7 cellular contexts compared by ENCODE assay signal in genomic region chr17:38702166-38702899, GRCh38. TPM values are rescaled to one million over a fixed set of nuclear protein-coding genes. Genes with fewer than 3 reads are reported as not detected.
DNase-seq lines count a peak whose midpoint lies in the region; ATAC-seq lines count a peak whose summit lies in the region.

No MANE protein-coding gene starts in this region.

- H3K9me3 Mint-ChIP-seq in activated CD8-positive, alpha-beta T cell treated with anti-CD3 and anti-CD28 coated beads, Interleukin-2, amount 10 ng/mL, durations not matched to agents 7 days and 5 days (ENCODE audit: insufficient read depth) = no peaks in the 10 kb centered on the region

- peaks cover 12% of the 10 kb centered on the region for H3K36me3 Mint-ChIP-seq in activated CD8-positive, alpha-beta T cell treated with anti-CD3 and anti-CD28 coated beads, Interleukin-2, amount 10 ng/mL, durations not matched to agents 7 days and 5 days (ENCODE audit: low read depth)

- peak overlapping the region; percentile 87 for H3K4me3 Mint-ChIP-seq in activated CD8-positive, alpha-beta T cell treated with anti-CD3 and anti-CD28 coated beads, Interleukin-2, amount 10 ng/mL, durations not matched to agents 7 days and 5 days

- POLR2A ChIA-PET in activated CD8-positive, alpha-beta T cell treated with anti-CD3 and anti-CD28 coated beads, Interleukin-2, amount 10 ng/mL, durations not matched to agents 7 days and 5 days (lab: Charles Lee) = interaction anchor here (0.5 to 7.3 kb wide), 10 partner anchors 8 to 150 kb away, joined by 3 to 92 read pairs (median 4); partner anchors contain the start of genes EPOP and PSMB3

- CTCF ChIA-PET in activated CD8-positive, alpha-beta T cell treated with anti-CD3 and anti-CD28 coated beads, Interleukin-2, amount 10 ng/mL, durations not matched to agents 7 days and 5 days (lab: Charles Lee) = interaction anchor here (1.0 to 4.0 kb wide), 5 partner anchors 25 to 390 kb away, joined by 3 to 21 read pairs (median 9); no protein-coding TSS in a partner anchor

- peaks cover 52% of the 10 kb centered on the region for H3K4me1 Mint-ChIP-seq in activated CD8-positive, alpha-beta T cell treated with anti-CD3 and anti-CD28 coated beads, Interleukin-2, amount 10 ng/mL, durations not matched to agents 7 days and 5 days (ENCODE audit: low read depth)

- ATAC-seq in GM18498 (IDR thresholded peaks at IDR 0.05; ENCODE audit: unreplicated experiment) (peak; percentile 31), HG03342 (IDR thresholded peaks at IDR 0.05; ENCODE audit: unreplicated experiment) (peak; percentile 22)
- ATAC-seq in activated CD8-positive, alpha-beta T cell treated with anti-CD3 and anti-CD28 coated beads, Interleukin-2, amount 10 ng/mL, durations not matched to agents 7 days and 5 days = peak; percentile 47

- no peaks in the 10 kb centered on the region for H3K27me3 Mint-ChIP-seq in activated CD8-positive, alpha-beta T cell treated with anti-CD3 and anti-CD28 coated beads, Interleukin-2, amount 10 ng/mL, durations not matched to agents 7 days and 5 days (ENCODE audit: low read depth)

- H3K27ac Mint-ChIP-seq in activated CD8-positive, alpha-beta T cell treated with anti-CD3 and anti-CD28 coated beads, Interleukin-2, amount 10 ng/mL, durations not matched to agents 7 days and 5 days = peak overlapping the region; percentile 97

- DNase-seq in NCI-H748 treated with DMSO at 0.1 percent for 48 hours (lab: John Stamatoyannopoulos, UW) = peak; percentile 37
- peak; percentile 85 for DNase-seq in activated CD8-positive, alpha-beta T cell treated with anti-CD3 and anti-CD28 coated beads, Interleukin-2, amount 10 ng/mL, durations not matched to agents 7 days and 5 days
- peak; percentile 75 for DNase-seq in effector CD4-positive, alpha-beta T cell
- DNase-seq in lung microvascular endothelial cell (ENCODE audit: low read depth in 2 of 2) = peak; percentile 87 to 89
- peak; percentile 75 to 81 for DNase-seq in stimulated activated CD4-positive, alpha-beta T cell treated with anti-CD3 and anti-CD28 coated beads, Interleukin-4, amount 100 ng/mL, for 48 hours (ENCODE audit: low read depth in 2 of 2)

RNA-seq across cellular contexts. Expression of gene MLLT6, which starts 2.7 kb away (rescaled TPM):
- 100 to 1,000 TPM; 211 to 219 TPM for total RNA-seq in activated CD8-positive, alpha-beta T cell treated with anti-CD3 and anti-CD28 coated beads, Interleukin-2, amount 10 ng/mL, durations not matched to agents 7 days and 5 days
- 12.0 and 17.3 TPM in 2 replicates for total RNA-seq in lung microvascular endothelial cell

RNA-seq across cellular contexts. Expression of gene EPOP, which starts 27.6 kb away (rescaled TPM):
- total RNA-seq in activated CD8-positive, alpha-beta T cell treated with anti-CD3 and anti-CD28 coated beads, Interleukin-2, amount 10 ng/mL, durations not matched to agents 7 days and 5 days = 10 to 100 TPM; 11.4 to 11.6 TPM
- total RNA-seq in lung microvascular endothelial cell = 0.40 and 0.87 TPM in 2 replicates

RNA-seq across cellular contexts. Expression of gene CISD3, which starts 27.8 kb away (rescaled TPM):
- 10 to 100 TPM; 48.2 to 56.1 TPM for total RNA-seq in activated CD8-positive, alpha-beta T cell treated with anti-CD3 and anti-CD28 coated beads, Interleukin-2, amount 10 ng/mL, durations not matched to agents 7 days and 5 days
- total RNA-seq in lung microvascular endothelial cell = 3.5 and 3.6 TPM in 2 replicates

RNA-seq across cellular contexts. Expression of gene PCGF2, which starts 45.8 kb away (rescaled TPM):
- under 1 TPM; 0.63 to 0.70 TPM for total RNA-seq in activated CD8-positive, alpha-beta T cell treated with anti-CD3 and anti-CD28 coated beads, Interleukin-2, amount 10 ng/mL, durations not matched to agents 7 days and 5 days
- total RNA-seq in lung microvascular endothelial cell = 3.7 and 3.8 TPM in 2 replicates

RNA-seq across cellular contexts. Expression of gene PSMB3, which starts 50.2 kb away (rescaled TPM):
- total RNA-seq in activated CD8-positive, alpha-beta T cell treated with anti-CD3 and anti-CD28 coated beads, Interleukin-2, amount 10 ng/mL, durations not matched to agents 7 days and 5 days = 100 to 1,000 TPM; 251 to 252 TPM
- 354 and 411 TPM in 2 replicates for total RNA-seq in lung microvascular endothelial cell

Comparison
In these comparisons a context has a peak if more than half of its experiments do, and no peak if none do; other contexts are left out.
1. Peak in every context shown above with its lines: DNase-seq and ATAC-seq.
2. DNase-seq: peak in every context shown above with its lines; median percentile 88 in lung microvascular endothelial cell; 85 in activated CD8-positive, alpha-beta T cell treated with anti-CD3 and anti-CD28 coated beads, Interleukin-2, amount 10 ng/mL, durations not matched to agents 7 days and 5 days; 78 in stimulated activated CD4-positive, alpha-beta T cell treated with anti-CD3 and anti-CD28 coated beads, Interleukin-4, amount 100 ng/mL, for 48 hours; 75 in effector CD4-positive, alpha-beta T cell; 37 in NCI-H748 treated with DMSO at 0.1 percent for 48 hours.
3. RNA of gene MLLT6, which starts 2.7 kb away (total RNA-seq): 211 to 219 TPM in activated CD8-positive, alpha-beta T cell treated with anti-CD3 and anti-CD28 coated beads, Interleukin-2, amount 10 ng/mL, durations not matched to agents 7 days and 5 days; 12.0 to 17.3 TPM in lung microvascular endothelial cell; every median in the first group is over 10 times any median in the second.
4. RNA of gene CISD3, which starts 27.8 kb away (total RNA-seq): 48.2 to 56.1 TPM in activated CD8-positive, alpha-beta T cell treated with anti-CD3 and anti-CD28 coated beads, Interleukin-2, amount 10 ng/mL, durations not matched to agents 7 days and 5 days; 3.5 to 3.6 TPM in lung microvascular endothelial cell; every median in the first group is over 10 times any median in the second.